1 cellular context compared by ENCODE assay signal in genomic region chr17:74417178-74418045, GRCh38.
A peak's percentile ranks its signal among the peaks of the same experiment; 100 is the strongest.
TF ChIP-seq lines count a peak whose summit lies in the region.

No MANE protein-coding gene starts in this region.

TF ChIP-seq in HepG2, 621 proteins besides CTCF, POLR2A, EP300 and RAD21 (continued from another document and continues in another):
- TF ChIP-seq ZBTB40 (IDR thresholded peaks at IDR 0.05) (no peak), ZBTB40 (CRISPR knock-in tag; IDR thresholded peaks at IDR 0.05) (peak; percentile 48; the same call in 1 of the 2 replicates), ZSCAN25 (CRISPR knock-in tag; IDR thresholded peaks at IDR 0.05) (no peak), GPBP1L1 (CRISPR knock-in tag; IDR thresholded peaks at IDR 0.05) (no peak), ZC3H13 (CRISPR knock-in tag; IDR thresholded peaks at IDR 0.05) (peak; percentile 41; the same call in 1 of the 2 replicates), HOXA3 (CRISPR knock-in tag; IDR thresholded peaks at IDR 0.05) (peak; percentile 66; the same call in 1 of the 2 replicates), ZFP37 (CRISPR knock-in tag; IDR thresholded peaks at IDR 0.05; ENCODE audit: borderline replicate concordance) (0 out of 2 replicates have a peak, but pooled peaks have one; percentile 22), MXD1 (CRISPR knock-in tag; IDR thresholded peaks at IDR 0.05) (no peak), NAIF1 (CRISPR knock-in tag; IDR thresholded peaks at IDR 0.05; ENCODE audit: borderline replicate concordance) (no peak; the same call in 1 of the 2 replicates), HOXA9 (CRISPR knock-in tag; IDR thresholded peaks at IDR 0.05; ENCODE audit: borderline replicate concordance) (no peak), SP4 (CRISPR knock-in tag; IDR thresholded peaks at IDR 0.05) (0 out of 2 replicates have a peak, but pooled peaks have one; percentile 34), PHB2 (IDR thresholded peaks at IDR 0.05; ENCODE audit: partially characterized antibody) (no peak), ZBTB20 (CRISPR knock-in tag; IDR thresholded peaks at IDR 0.05; ENCODE audit: borderline replicate concordance, low read depth) (peak; percentile 67; the same call in 1 of the 2 replicates), ZNF563 (CRISPR knock-in tag; IDR thresholded peaks at IDR 0.05) (no peak), MYPOP (CRISPR knock-in tag; IDR thresholded peaks at IDR 0.05) (no peak; the same call in 1 of the 2 replicates), SP140L (CRISPR knock-in tag; IDR thresholded peaks at IDR 0.05; ENCODE audit: borderline replicate concordance) (no peak), TFE3 (CRISPR knock-in tag; IDR thresholded peaks at IDR 0.05) (no peak), ZSCAN21 (CRISPR knock-in tag; IDR thresholded peaks at IDR 0.05; ENCODE audit: borderline replicate concordance) (no peak; the same call in 1 of the 2 replicates), ZSCAN12 (CRISPR knock-in tag; IDR thresholded peaks at IDR 0.05) (no peak), ASH2L (IDR thresholded peaks at IDR 0.05; ENCODE audit: insufficient read length, low read depth, low read length) (peak; percentile 46), ZNF550 (CRISPR knock-in tag; IDR thresholded peaks at IDR 0.05; ENCODE audit: borderline replicate concordance) (no peak), ZSCAN9 (CRISPR knock-in tag; IDR thresholded peaks at IDR 0.05; ENCODE audit: borderline replicate concordance) (peak; percentile 79; the same call in 1 of the 2 replicates), TP53 (CRISPR knock-in tag; conservative IDR thresholded peaks at IDR 0.05) (no peak; the same call in 1 of the 2 replicates), ZNF225 (CRISPR knock-in tag; IDR thresholded peaks at IDR 0.05) (peak; percentile 75; the same call in 1 of the 2 replicates), ZNF850 (CRISPR knock-in tag; conservative IDR thresholded peaks at IDR 0.05) (no peak), ZNF503 (CRISPR knock-in tag; IDR thresholded peaks at IDR 0.05) (no peak), YEATS2 (CRISPR knock-in tag; IDR thresholded peaks at IDR 0.05; ENCODE audit: borderline replicate concordance) (peak; percentile 62; the same call in 1 of the 2 replicates), RNF2 (conservative IDR thresholded peaks at IDR 0.05; ENCODE audit: low read depth) (no peak), ZBTB4 (CRISPR knock-in tag; IDR thresholded peaks at IDR 0.05; ENCODE audit: borderline replicate concordance) (0 out of 2 replicates have a peak, but pooled peaks have one; percentile 52), ZMAT5 (CRISPR knock-in tag; IDR thresholded peaks at IDR 0.05; ENCODE audit: borderline replicate concordance, low read depth) (no peak), SMC3 (IDR thresholded peaks at IDR 0.05; ENCODE audit: low read length) (no peak), ZNF670 (CRISPR knock-in tag; IDR thresholded peaks at IDR 0.05; ENCODE audit: borderline replicate concordance) (no peak), ZNF780A (CRISPR knock-in tag; IDR thresholded peaks at IDR 0.05) (peak; percentile 99), ZNF770 (CRISPR knock-in tag; IDR thresholded peaks at IDR 0.05) (no peak), HOXA7 (CRISPR knock-in tag; IDR thresholded peaks at IDR 0.05) (no peak)
